13 cellular contexts compared by ENCODE assay signal in genomic region chr2:148524519-148524919, GRCh38.
DNase-seq lines count a peak whose midpoint lies in the region; ATAC-seq and TF ChIP-seq lines count a peak whose summit lies in the region.
"Had no signal": no experiment of that assay in that cellular context is flagged by ENCODE, and none has a peak within 500 bp of the region (broad histone marks: within the 10 kb centered on the region; RNA-seq: fewer than 3 reads in every experiment).

No MANE protein-coding gene starts in this region.

- H3K9me2 ChIP-seq in MM.1S (replicated peaks; ENCODE audit: insufficient read depth, low read length): no peaks in the 10 kb centered on the region

- peak overlapping the region; percentile 53 for H3K4me3 Mint-ChIP-seq in CD8-positive, alpha-beta T cell
- H3K4me3 Mint-ChIP-seq in T-helper 17 cell (peak overlapping the region; percentile 81), osteocyte (ENCODE audit: unreplicated experiment) (no peak overlapping the region), endodermal cell (no peak overlapping the region)
- H3K4me3 Mint-ChIP-seq: brain, nephron had no signal

- DNase-seq in CD8-positive, alpha-beta T cell: peak in 6 of 7 experiments; percentile 19 to 81 (median 52)
- DNase-seq in T-helper 17 cell: peak in 2 of 3 donors; percentile 37 to 56
- DNase-seq in activated effector memory CD4-positive, alpha-beta T cell treated with Interleukin-2 at 50 U/mL for 16 hours: peak; percentile 56
- DNase-seq in osteocyte (ENCODE audit: extremely low spot score, unreplicated experiment): peak; percentile 23
- DNase-seq in iPS-NIHi11 (ENCODE audit: low spot score): no peak
- no peak for DNase-seq in MM.1S
- DNase-seq in endodermal cell: no peak
- DNase-seq: NK-92 treated with Interleukin-12 subunit alpha and Interleukin-12 subunit beta, amount 100 ng/mL, for 24 hours; testis had no signal

- no peaks in the 10 kb centered on the region for H3K36me3 ChIP-seq in CD8-positive, alpha-beta T cell (ENCODE audit: insufficient read depth, low read length)
- H3K36me3 ChIP-seq in MM.1S (replicated peaks; ENCODE audit: insufficient read depth, low read length) (no peaks in the 10 kb centered on the region), endodermal cell (ENCODE audit: control insufficient read depth, insufficient read depth, low read length) (no peaks in the 10 kb centered on the region)

- H3K27ac Mint-ChIP-seq in CD8-positive, alpha-beta T cell: peak overlapping the region; percentile 84
- H3K27ac Mint-ChIP-seq in T-helper 17 cell: peak overlapping the region; percentile 98
- no peak overlapping the region for H3K27ac Mint-ChIP-seq in osteocyte (ENCODE audit: unreplicated experiment)
- H3K27ac Mint-ChIP-seq in endodermal cell: no peak overlapping the region
- H3K27ac Mint-ChIP-seq: brain, nephron had no signal

- no peaks in the 10 kb centered on the region for H3K27me3 ChIP-seq in CD8-positive, alpha-beta T cell (ENCODE audit: insufficient read depth, low read length)
- H3K27me3 ChIP-seq in MM.1S (replicated peaks; ENCODE audit: insufficient read depth, low read length) (no peaks in the 10 kb centered on the region), endodermal cell (ENCODE audit: control insufficient read depth, insufficient read depth, low read length, poor library complexity, severe bottlenecking) (no peaks in the 10 kb centered on the region)
- H3K27me3 ChIP-seq: esophagus muscularis mucosa, testis had no signal

- ATAC-seq in CD8-positive, alpha-beta T cell: peak; percentile 91
- ATAC-seq in T-helper 17 cell (peak; percentile 95), HG02852 (IDR thresholded peaks at IDR 0.05; ENCODE audit: unreplicated experiment) (no peak)

- WGBS in endodermal cell (ENCODE audit: insufficient coverage in 1 of 2, insufficient read length in 1 of 2), 2 experiments: 93% methylated on average over 1 of the region's 1 CpG; no CpG with 5 or more reads in 1 of the 2 experiments

- H3K9me3 ChIP-seq in CD8-positive, alpha-beta T cell (ENCODE audit: low read length): no peaks in the 10 kb centered on the region
- H3K9me3 ChIP-seq in T-helper 17 cell (ENCODE audit: control insufficient read depth, low read length, poor library complexity, severe bottlenecking): no peaks in the 10 kb centered on the region
- no peaks in the 10 kb centered on the region for H3K9me3 ChIP-seq in MM.1S (replicated peaks; ENCODE audit: insufficient read depth, low read length)
- H3K9me3 ChIP-seq in endodermal cell (ENCODE audit: control insufficient read depth, low read length): no peaks in the 10 kb centered on the region
- H3K9me3 ChIP-seq: esophagus muscularis mucosa, testis had no signal

- no peak for TF ChIP-seq CTCF in CD8-positive, alpha-beta T cell (IDR thresholded peaks at IDR 0.05)
- no peak for TF ChIP-seq CTCF in osteocyte (IDR thresholded peaks at IDR 0.05)
- no peak for TF ChIP-seq CTCF in MM.1S (IDR thresholded peaks at IDR 0.05; ENCODE audit: low read length)
- TF ChIP-seq CTCF in endodermal cell (conservative IDR thresholded peaks at IDR 0.05): no peak

- CTCF ChIA-PET in CD8-positive, alpha-beta T cell (lab: Charles Lee): interaction anchor here (0.7 to 2.2 kb wide), 7 partner anchors 11 to 534 kb away, joined by 3 to 18 read pairs (median 3); no protein-coding TSS in a partner anchor

- no peaks in the 10 kb centered on the region for H3K36me3 Mint-ChIP-seq in CD8-positive, alpha-beta T cell
- H3K36me3 Mint-ChIP-seq in T-helper 17 cell (ENCODE audit: low read depth) (peaks cover 3% of the 10 kb centered on the region), osteocyte (ENCODE audit: unreplicated experiment) (no peaks in the 10 kb centered on the region), endodermal cell (ENCODE audit: low read depth) (no peaks in the 10 kb centered on the region)
- H3K36me3 Mint-ChIP-seq: brain had no signal

- H3F3A ChIP-seq in MM.1S (ENCODE audit: insufficient read depth, low read length): no peaks in the 10 kb centered on the region

- no peaks in the 10 kb centered on the region for H4K20me1 ChIP-seq in MM.1S (ENCODE audit: insufficient read depth, low read length)

- H3K4me2 ChIP-seq in MM.1S (ENCODE audit: low read depth, low read length): no peak overlapping the region

- peak overlapping the region; percentile 26 for H3K27ac ChIP-seq in CD8-positive, alpha-beta T cell (ENCODE audit: low read depth, low read length)
- H3K27ac ChIP-seq in MM.1S (ENCODE audit: low read length) (no peak overlapping the region), endodermal cell (ENCODE audit: low read depth, low read length) (no peak overlapping the region)
- H3K27ac ChIP-seq: esophagus muscularis mucosa, testis had no signal

- no peaks in the 10 kb centered on the region for H3K9me3 Mint-ChIP-seq in CD8-positive, alpha-beta T cell
- no peaks in the 10 kb centered on the region for H3K9me3 Mint-ChIP-seq in osteocyte (ENCODE audit: unreplicated experiment)
- no peaks in the 10 kb centered on the region for H3K9me3 Mint-ChIP-seq in endodermal cell
- H3K9me3 Mint-ChIP-seq: brain, nephron had no signal

- no peak overlapping the region for H2AFZ ChIP-seq in MM.1S (ENCODE audit: low read length)

- peaks cover 90% of the 10 kb centered on the region for H3K4me1 Mint-ChIP-seq in CD8-positive, alpha-beta T cell (ENCODE audit: low read depth)
- H3K4me1 Mint-ChIP-seq in T-helper 17 cell: peaks cover 75% of the 10 kb centered on the region
- H3K4me1 Mint-ChIP-seq in osteocyte (ENCODE audit: unreplicated experiment): no peaks in the 10 kb centered on the region
- H3K4me1 Mint-ChIP-seq in endodermal cell: peaks cover 9% of the 10 kb centered on the region
- H3K4me1 Mint-ChIP-seq: brain, nephron had no signal

- POLR2A ChIA-PET in CD8-positive, alpha-beta T cell (lab: Charles Lee): interaction anchor here (0.7 to 3.3 kb wide), 10 partner anchors 8 to 656 kb away, joined by 3 to 14 read pairs (median 8); partner anchors contain the start of genes MBD5 and ORC4

- no peaks in the 10 kb centered on the region for H3K27me3 Mint-ChIP-seq in CD8-positive, alpha-beta T cell (ENCODE audit: low read depth)
- H3K27me3 Mint-ChIP-seq in T-helper 17 cell: no peaks in the 10 kb centered on the region
- no peaks in the 10 kb centered on the region for H3K27me3 Mint-ChIP-seq in osteocyte (ENCODE audit: unreplicated experiment)
- peaks cover 26% of the 10 kb centered on the region for H3K27me3 Mint-ChIP-seq in endodermal cell (ENCODE audit: insufficient read depth)
- H3K27me3 Mint-ChIP-seq: brain had no signal

- H3K4me1 ChIP-seq in CD8-positive, alpha-beta T cell (ENCODE audit: insufficient read depth, low read length): peaks cover 90% of the 10 kb centered on the region
- no peaks in the 10 kb centered on the region for H3K4me1 ChIP-seq in MM.1S (ENCODE audit: low read length)
- no peaks in the 10 kb centered on the region for H3K4me1 ChIP-seq in endodermal cell (ENCODE audit: control insufficient read depth, insufficient read depth, low read length)
- H3K4me1 ChIP-seq: esophagus muscularis mucosa, testis had no signal

- H3K9ac ChIP-seq in MM.1S (ENCODE audit: low read length) (no peak overlapping the region), endodermal cell (ENCODE audit: extremely low read depth, low read length, poor library complexity, severe bottlenecking) (no peak overlapping the region)

- intact Hi-C loops in CD8-positive, alpha-beta T cell (cut with DNase I, micrococcal nuclease): loop anchor here (1.0 to 10.0 kb wide), 7 partner anchors 16 to 1060 kb away; partner anchors contain the start of genes KIF5C (in 1 of the 2), MBD5 (in 1 of the 2), MMADHC (in 1 of the 2) and ORC4 (in 1 of the 2)

- no peaks in the 10 kb centered on the region for H3K79me2 ChIP-seq in MM.1S (ENCODE audit: low read length)

- no peak overlapping the region for H3K4me3 ChIP-seq in CD8-positive, alpha-beta T cell (ENCODE audit: low read depth, low read length)
- no peak overlapping the region for H3K4me3 ChIP-seq in MM.1S (ENCODE audit: low read length)
- H3K4me3 ChIP-seq in endodermal cell (ENCODE audit: low read length): no peak overlapping the region
- H3K4me3 ChIP-seq: esophagus muscularis mucosa, testis had no signal

Comparison
In these comparisons a context has a peak if more than half of its experiments do, and no peak if none do; other contexts are left out.
1. DNase-seq: peak in CD8-positive, alpha-beta T cell (6 of 7), T-helper 17 cell (2 of 3), activated effector memory CD4-positive, alpha-beta T cell treated with Interleukin-2 at 50 U/mL for 16 hours (single experiment) and osteocyte (single experiment); none in iPS-NIHi11 (single experiment), MM.1S (single experiment) and endodermal cell (single experiment).
2. H3K27ac Mint-ChIP-seq: peak in CD8-positive, alpha-beta T cell (single experiment) and T-helper 17 cell (single experiment); none in osteocyte (single experiment) and endodermal cell (single experiment).
3. H3K4me3 Mint-ChIP-seq: peak in CD8-positive, alpha-beta T cell (single experiment) and T-helper 17 cell (single experiment); none in osteocyte (single experiment) and endodermal cell (single experiment).